In genomic region chr13:41133951-41134350, GRCh38 we compare ENCODE assay signal across 11 cellular contexts. TPM values are rescaled to one million over a fixed set of nuclear protein-coding genes. Genes with fewer than 3 reads are reported as not detected.
A peak's percentile ranks its signal among the peaks of the same experiment; 100 is the strongest.
DNase-seq lines count a peak whose midpoint lies in the region; ATAC-seq, FAIRE-seq and TF ChIP-seq lines count a peak whose summit lies in the region.
"Had no signal": no experiment of that assay in that cellular context is flagged by ENCODE, and none has a peak within 500 bp of the region (broad histone marks: within the 10 kb centered on the region; RNA-seq: fewer than 3 reads in every experiment).

No MANE protein-coding gene starts in this region.

- peak overlapping the region; percentile 88 for H3K4me3 Mint-ChIP-seq in activated T-cell treated with anti-CD3 and anti-CD28 coated beads, Interleukin-2, amount 50 U/mL, for 4 hours
- H3K4me3 Mint-ChIP-seq in stimulated activated effector memory CD8-positive, alpha-beta T cell treated with anti-CD3 and anti-CD28 coated beads, Interleukin-12 subunit alpha, Interleukin-12 subunit beta, amount 100 ng/mL, for 72 hours: peak overlapping the region; percentile 97

- H3K27ac ChIP-seq in SK-N-MC: no peak overlapping the region
- H3K27ac ChIP-seq in kidney (ENCODE audit: low read depth in 2 of 2, low read length in 2 of 2): no peak overlapping the region

- no peak overlapping the region for H3K27ac Mint-ChIP-seq in stimulated activated effector memory CD8-positive, alpha-beta T cell treated with anti-CD3 and anti-CD28 coated beads, Interleukin-12 subunit alpha, Interleukin-12 subunit beta, amount 100 ng/mL, for 72 hours

- peaks cover 13 to 14% of the 10 kb centered on the region in 2 donors for H3K4me1 ChIP-seq in kidney (ENCODE audit: control insufficient read depth in 1 of 2, insufficient read depth in 1 of 2, low read depth in 1 of 2, low read length in 2 of 2)

- H3K9me3 Mint-ChIP-seq in activated T-cell treated with anti-CD3 and anti-CD28 coated beads, Interleukin-2, amount 50 U/mL, for 4 hours: no peaks in the 10 kb centered on the region
- no peaks in the 10 kb centered on the region for H3K9me3 Mint-ChIP-seq in stimulated activated effector memory CD8-positive, alpha-beta T cell treated with anti-CD3 and anti-CD28 coated beads, Interleukin-12 subunit alpha, Interleukin-12 subunit beta, amount 100 ng/mL, for 72 hours

- no peaks in the 10 kb centered on the region for H3K27me3 Mint-ChIP-seq in activated T-cell treated with anti-CD3 and anti-CD28 coated beads, Interleukin-2, amount 50 U/mL, for 4 hours (ENCODE audit: low read depth)

- H3K36me3 ChIP-seq in SK-N-MC (ENCODE audit: insufficient read depth, low read length) (no peaks in the 10 kb centered on the region), kidney (ENCODE audit: control insufficient read depth in 1 of 2, insufficient read depth in 2 of 2, low read length in 2 of 2) (no peaks in the 10 kb centered on the region)

- H3K9me3 ChIP-seq in SK-N-MC (ENCODE audit: low read depth, low read length): no peaks in the 10 kb centered on the region
- no peaks in the 10 kb centered on the region for H3K9me3 ChIP-seq in kidney (ENCODE audit: control insufficient read depth in 1 of 2, low read length in 2 of 2)

- H3K9ac ChIP-seq in SK-N-MC (ENCODE audit: insufficient read length) (no peak overlapping the region), kidney (ENCODE audit: low read length in 2 of 2) (no peak overlapping the region)

- intact Hi-C loops in kidney (cut with DNase I): no loop called here

- peaks cover 4% of the 10 kb centered on the region for H3K36me3 Mint-ChIP-seq in activated T-cell treated with anti-CD3 and anti-CD28 coated beads, Interleukin-2, amount 50 U/mL, for 4 hours (ENCODE audit: insufficient read depth)
- peaks cover 10% of the 10 kb centered on the region for H3K36me3 Mint-ChIP-seq in stimulated activated effector memory CD8-positive, alpha-beta T cell treated with anti-CD3 and anti-CD28 coated beads, Interleukin-12 subunit alpha, Interleukin-12 subunit beta, amount 100 ng/mL, for 72 hours

- peak overlapping the region; percentile 88 for H3K4me3 ChIP-seq in SK-N-MC
- no peak overlapping the region for H3K4me3 ChIP-seq in epithelial cell of esophagus (ENCODE audit: low read length)
- no peak overlapping the region for H3K4me3 ChIP-seq in kidney (ENCODE audit: low read length in 2 of 2)

- no peak for ATAC-seq in activated T-cell treated with anti-CD3 and anti-CD28 coated beads, Interleukin-2, amount 50 U/mL, for 4 hours
- no peak for ATAC-seq in stimulated activated effector memory CD8-positive, alpha-beta T cell treated with anti-CD3 and anti-CD28 coated beads, Interleukin-12 subunit alpha, Interleukin-12 subunit beta, amount 100 ng/mL, for 72 hours

- DNase-seq in activated T-cell treated with anti-CD3 and anti-CD28 coated beads, Interleukin-2, amount 50 U/mL, for 4 hours: no peak
- DNase-seq in activated T-cell treated with anti-CD3 and anti-CD28 coated beads for 4 hours (no peak), SK-N-MC (ENCODE audit: low read depth, low spot score) (no peak), epithelial cell of esophagus (ENCODE audit: low read depth) (peak; percentile 29), kidney (no peak), DMS153 treated with DMSO at 0.1 percent for 48 hours (lab: John Stamatoyannopoulos, UW; ENCODE audit: unreplicated experiment) (no peak), kidney glomerular epithelial cell (lab: John Stamatoyannopoulos, UW) (no peak)
- no peak for DNase-seq in stimulated activated effector memory CD8-positive, alpha-beta T cell treated with anti-CD3 and anti-CD28 coated beads, Interleukin-12 subunit alpha, Interleukin-12 subunit beta, amount 100 ng/mL, for 72 hours (ENCODE audit: low spot score in 2 of 2)
- DNase-seq: NCI-H1048, NCI-H748 treated with DMSO at 0.1 percent for 48 hours had no signal

- TF ChIP-seq CTCF in epithelial cell of esophagus (IDR thresholded peaks at IDR 0.05; ENCODE audit: insufficient read depth, low read depth, low read length, missing control alignments) (no peak), kidney (IDR thresholded peaks at IDR 0.05; ENCODE audit: borderline replicate concordance, extremely low read depth, insufficient read depth) (no peak)

- peaks cover 42% of the 10 kb centered on the region for H3K4me1 Mint-ChIP-seq in activated T-cell treated with anti-CD3 and anti-CD28 coated beads, Interleukin-2, amount 50 U/mL, for 4 hours (ENCODE audit: low read depth)
- H3K4me1 Mint-ChIP-seq in stimulated activated effector memory CD8-positive, alpha-beta T cell treated with anti-CD3 and anti-CD28 coated beads, Interleukin-12 subunit alpha, Interleukin-12 subunit beta, amount 100 ng/mL, for 72 hours: peaks cover 33% of the 10 kb centered on the region

- no peak for FAIRE-seq in kidney (lab: Jason Lieb, UNC)
- FAIRE-seq: frontal cortex had no signal

RNA-seq across cellular contexts. Expression of gene KBTBD6, which starts 1.3 kb away (rescaled TPM):
- total RNA-seq in activated T-cell treated with anti-CD3 and anti-CD28 coated beads, Interleukin-2, amount 50 U/mL, for 4 hours: 1 to 10 TPM; 4.0 to 5.5 (median 4.6) TPM
- total RNA-seq in kidney: 9.3 TPM
- 4.7 TPM for polyA plus RNA-seq in kidney (ENCODE audit: insufficient read depth, low read depth, low replicate concordance)
